Comparison of ENCODE assay signal across 10 cellular contexts in the genomic region with DNA sequence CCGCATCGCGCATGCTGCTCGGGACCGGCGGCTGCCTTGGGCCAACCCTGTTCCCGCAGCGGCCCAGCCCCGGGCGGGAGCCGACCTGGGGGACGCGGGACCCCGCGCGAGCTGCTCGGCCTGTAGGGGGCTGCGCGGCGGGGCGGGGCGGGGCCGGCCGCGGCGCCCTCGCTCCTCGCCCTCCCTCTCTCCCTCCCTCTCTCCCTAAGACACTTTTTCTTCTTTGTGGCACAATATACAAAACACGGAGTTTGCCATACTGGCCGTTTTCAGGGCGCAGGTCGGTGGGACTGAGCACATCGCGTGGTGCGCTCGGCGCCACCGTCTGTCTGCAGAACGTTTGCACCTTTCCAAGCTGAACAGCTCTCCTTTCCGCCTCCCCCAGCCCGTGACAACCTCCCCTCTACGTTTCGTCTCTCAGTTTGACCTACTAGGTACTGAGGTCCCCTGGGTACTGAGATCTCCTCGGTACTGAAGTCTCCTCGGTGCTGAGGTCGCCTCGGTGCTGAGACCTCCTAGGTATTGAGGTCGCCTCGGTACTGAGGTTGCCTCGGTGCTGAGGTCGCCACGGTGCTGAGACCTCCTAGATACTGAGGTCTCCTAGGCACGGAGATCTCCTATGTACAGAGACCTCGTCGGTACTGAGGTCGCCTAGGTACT.
DNase-seq lines count a peak whose midpoint lies in the region; ATAC-seq and TF ChIP-seq lines count a peak whose summit lies in the region.
"Had no signal": no experiment of that assay in that cellular context is flagged by ENCODE, and none has a peak within 500 bp of the region (broad histone marks: within the 10 kb centered on the region; RNA-seq: fewer than 3 reads in every experiment).

No MANE protein-coding gene starts in this region.

- no peaks in the 10 kb centered on the region for H3K79me2 ChIP-seq in MM.1S (ENCODE audit: low read length)
- H3K79me2 ChIP-seq: parathyroid adenoma had no signal

- peak overlapping the region; percentile 27 for H3K4me3 ChIP-seq in astrocyte of the cerebellum (ENCODE audit: low read depth, low read length)
- H3K4me3 ChIP-seq in MM.1S (ENCODE audit: low read length) = no peak overlapping the region

- no peaks in the 10 kb centered on the region for H3K9me2 ChIP-seq in MM.1S (replicated peaks; ENCODE audit: insufficient read depth, low read length)

- H2AFZ ChIP-seq in MM.1S (ENCODE audit: low read length) = no peak overlapping the region
- H2AFZ ChIP-seq: parathyroid adenoma had no signal

- TF ChIP-seq CTCF in astrocyte of the cerebellum (IDR thresholded peaks at IDR 0.05; ENCODE audit: low read depth, low read length, missing control alignments) (no peak), MM.1S (IDR thresholded peaks at IDR 0.05; ENCODE audit: low read length) (no peak)

- H3K36me3 ChIP-seq in MM.1S (replicated peaks; ENCODE audit: insufficient read depth, low read length) = no peaks in the 10 kb centered on the region

- in situ Hi-C loops in astrocyte of the cerebellum (cut with HindIII; ENCODE audit: low sequenced_read_pairs) = no loop called here

- H3K9me3 ChIP-seq in MM.1S (replicated peaks; ENCODE audit: insufficient read depth, low read length) = no peaks in the 10 kb centered on the region

- no peaks in the 10 kb centered on the region for H3K27me3 Mint-ChIP-seq in natural killer cell treated with Interleukin-12 subunit alpha and Interleukin-12 subunit beta and Interleukin-15 and Interleukin-18, amount 100 ng/mL, for 72 hours
- H3K27me3 Mint-ChIP-seq: activated naive CD8-positive, alpha-beta T cell had no signal

- no peaks in the 10 kb centered on the region for H4K20me1 ChIP-seq in MM.1S (ENCODE audit: insufficient read depth, low read length)

- H3K4me1 Mint-ChIP-seq in natural killer cell treated with Interleukin-12 subunit alpha and Interleukin-12 subunit beta and Interleukin-15 and Interleukin-18, amount 100 ng/mL, for 72 hours (ENCODE audit: low read depth in 2 of 2) = peaks cover 0 to 4% of the 10 kb centered on the region in 2 donors

- no peaks in the 10 kb centered on the region for H3K27me3 ChIP-seq in MM.1S (replicated peaks; ENCODE audit: insufficient read depth, low read length)

- peak overlapping the region in 1 of 2 donors; percentile 77 for H3K27ac Mint-ChIP-seq in natural killer cell treated with Interleukin-12 subunit alpha and Interleukin-12 subunit beta and Interleukin-15 and Interleukin-18, amount 100 ng/mL, for 72 hours
- H3K27ac Mint-ChIP-seq: activated naive CD8-positive, alpha-beta T cell had no signal

- no peak overlapping the region for H3K4me3 Mint-ChIP-seq in natural killer cell treated with Interleukin-12 subunit alpha and Interleukin-12 subunit beta and Interleukin-15 and Interleukin-18, amount 100 ng/mL, for 72 hours
- H3K4me3 Mint-ChIP-seq: activated naive CD8-positive, alpha-beta T cell had no signal

- no peaks in the 10 kb centered on the region for H3K4me1 ChIP-seq in MM.1S (ENCODE audit: low read length)
- H3K4me1 ChIP-seq: parathyroid adenoma had no signal

- H3F3A ChIP-seq in MM.1S (ENCODE audit: insufficient read depth, low read length) = no peaks in the 10 kb centered on the region

- no peak overlapping the region for H3K9ac ChIP-seq in MM.1S (ENCODE audit: low read length)
- H3K9ac ChIP-seq: parathyroid adenoma had no signal

- no peaks in the 10 kb centered on the region for H3K36me3 Mint-ChIP-seq in natural killer cell treated with Interleukin-12 subunit alpha and Interleukin-12 subunit beta and Interleukin-15 and Interleukin-18, amount 100 ng/mL, for 72 hours
- H3K36me3 Mint-ChIP-seq: activated naive CD8-positive, alpha-beta T cell had no signal

- peak; percentile 57 for ATAC-seq in HG03066 (IDR thresholded peaks at IDR 0.05; ENCODE audit: low read depth, unreplicated experiment)
- peak; percentile 55 to 57 for ATAC-seq in natural killer cell treated with Interleukin-12 subunit alpha and Interleukin-12 subunit beta and Interleukin-15 and Interleukin-18, amount 100 ng/mL, for 72 hours

- H3K9me3 Mint-ChIP-seq in natural killer cell treated with Interleukin-12 subunit alpha and Interleukin-12 subunit beta and Interleukin-15 and Interleukin-18, amount 100 ng/mL, for 72 hours = no peaks in the 10 kb centered on the region

- DNase-seq in COLO829 (ENCODE audit: low spot score) = peak; percentile 0
- no peak for DNase-seq in astrocyte of the cerebellum (ENCODE audit: low read depth)
- peak; percentile 54 for DNase-seq in natural killer cell treated with Interleukin-12 subunit alpha and Interleukin-12 subunit beta and Interleukin-15 and Interleukin-18, amount 100 ng/mL, for 72 hours (ENCODE audit: low spot score)
- DNase-seq in COR-L47 (lab: John Stamatoyannopoulos, UW) = no peak
- no peak for DNase-seq in GOT3 (lab: John Stamatoyannopoulos, UW)
- DNase-seq in MM.1S = no peak
- DNase-seq in caudate nucleus (lab: John Stamatoyannopoulos, UW) = no peak

- H3K27ac ChIP-seq in MM.1S (ENCODE audit: low read length) = no peak overlapping the region
- H3K27ac ChIP-seq in caudate nucleus (ENCODE audit: low read depth, low read length) = no peak overlapping the region
- H3K27ac ChIP-seq: parathyroid adenoma had no signal

- H3K4me2 ChIP-seq in MM.1S (ENCODE audit: low read depth, low read length) = no peak overlapping the region

Comparison
In these comparisons a context has a peak if more than half of its experiments do, and no peak if none do; other contexts are left out.
1. DNase-seq: peak in COLO829 (single experiment) and natural killer cell treated with Interleukin-12 subunit alpha and Interleukin-12 subunit beta and Interleukin-15 and Interleukin-18, amount 100 ng/mL, for 72 hours (single experiment); none in astrocyte of the cerebellum (single experiment), COR-L47 (single experiment), GOT3 (single experiment), MM.1S (single experiment) and caudate nucleus (0 of 61).